ENCODE assay signal across 1 cellular context in the genomic region with DNA sequence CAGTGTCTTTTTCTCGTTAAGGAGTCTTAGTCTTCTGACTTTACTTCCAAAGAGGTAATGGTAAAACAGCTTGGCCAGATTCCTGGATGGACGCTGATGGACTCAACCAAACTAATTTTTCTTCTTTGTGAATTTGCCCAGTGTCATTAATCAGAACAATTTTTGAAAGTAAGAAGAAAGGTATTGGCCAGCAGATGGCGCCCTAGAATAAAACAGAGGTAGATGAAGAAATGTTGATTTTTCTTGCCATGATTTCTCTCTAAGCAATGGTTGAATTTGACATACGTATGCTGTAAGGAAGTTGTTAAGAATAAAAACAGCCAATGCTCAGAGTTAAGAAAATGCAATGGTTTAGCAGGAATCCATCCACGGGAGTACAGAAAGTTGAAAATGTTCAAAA.
TF ChIP-seq lines count a peak whose summit lies in the region.

No MANE protein-coding gene starts in this region.

TF ChIP-seq in HCT116, 20 proteins besides CTCF, POLR2A, EP300 and RAD21 (continued from another document):
- TF ChIP-seq, protein P1, sequence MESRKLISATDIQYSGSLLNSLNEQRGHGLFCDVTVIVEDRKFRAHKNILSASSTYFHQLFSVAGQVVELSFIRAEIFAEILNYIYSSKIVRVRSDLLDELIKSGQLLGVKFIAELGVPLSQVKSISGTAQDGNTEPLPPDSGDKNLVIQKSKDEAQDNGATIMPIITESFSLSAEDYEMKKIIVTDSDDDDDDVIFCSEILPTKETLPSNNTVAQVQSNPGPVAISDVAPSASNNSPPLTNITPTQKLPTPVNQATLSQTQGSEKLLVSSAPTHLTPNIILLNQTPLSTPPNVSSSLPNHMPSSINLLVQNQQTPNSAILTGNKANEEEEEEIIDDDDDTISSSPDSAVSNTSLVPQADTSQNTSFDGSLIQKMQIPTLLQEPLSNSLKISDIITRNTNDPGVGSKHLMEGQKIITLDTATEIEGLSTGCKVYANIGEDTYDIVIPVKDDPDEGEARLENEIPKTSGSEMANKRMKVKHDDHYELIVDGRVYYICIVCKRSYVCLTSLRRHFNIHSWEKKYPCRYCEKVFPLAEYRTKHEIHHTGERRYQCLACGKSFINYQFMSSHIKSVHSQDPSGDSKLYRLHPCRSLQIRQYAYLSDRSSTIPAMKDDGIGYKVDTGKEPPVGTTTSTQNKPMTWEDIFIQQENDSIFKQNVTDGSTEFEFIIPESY (IDR thresholded peaks at IDR 0.05; ENCODE audit: extremely low read depth, insufficient replicate concordance, low read length): no peak
- no peak for TF ChIP-seq EZH2 (IDR thresholded peaks at IDR 0.05)
- no peak for TF ChIP-seq JUND (IDR thresholded peaks at IDR 0.05)
- TF ChIP-seq FOSL1 (IDR thresholded peaks at IDR 0.05; ENCODE audit: low read depth): no peak
- no peak for TF ChIP-seq ZNF274 (IDR thresholded peaks at IDR 0.05; ENCODE audit: low read depth, low read length)
- no peak for TF ChIP-seq SIN3A (IDR thresholded peaks at IDR 0.05; ENCODE audit: low read depth)
- TF ChIP-seq, protein P2, sequence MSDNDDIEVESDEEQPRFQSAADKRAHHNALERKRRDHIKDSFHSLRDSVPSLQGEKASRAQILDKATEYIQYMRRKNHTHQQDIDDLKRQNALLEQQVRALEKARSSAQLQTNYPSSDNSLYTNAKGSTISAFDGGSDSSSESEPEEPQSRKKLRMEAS (IDR thresholded peaks at IDR 0.05): no peak
- no peak for TF ChIP-seq TCF7L2 (IDR thresholded peaks at IDR 0.05; ENCODE audit: borderline replicate concordance, extremely low read depth, insufficient read depth, insufficient read length)
